Comparison of ENCODE assay signal across 8 cellular contexts in genomic region chrX:16807976-16808542, GRCh38. TPM values are rescaled to one million over a fixed set of nuclear protein-coding genes. Genes with fewer than 3 reads are reported as not detected.
DNase-seq lines count a peak whose midpoint lies in the region; ATAC-seq, FAIRE-seq and TF ChIP-seq lines count a peak whose summit lies in the region.

No MANE protein-coding gene starts in this region.

- ATAC-seq in HG03354 (IDR thresholded peaks at IDR 0.05; ENCODE audit: poor library complexity, severe bottlenecking, unreplicated experiment) = no peak
- ATAC-seq in GM18498 (IDR thresholded peaks at IDR 0.05; ENCODE audit: unreplicated experiment) = no peak

- peak overlapping the region; percentile 18 to 56 (median 30) for H3K4me3 ChIP-seq in breast epithelium

- DNase-seq in ACHN (peak; percentile 12), KBM-7 (peak; percentile 22), breast epithelium (ENCODE audit: low spot score in 2 of 2) (no peak), medulla oblongata (ENCODE audit: extremely low spot score) (peak; percentile 16), D721Med (ENCODE audit: insufficient read length, low spot score) (no peak)
- DNase-seq in stimulated activated CD4-positive, alpha-beta T cell treated with anti-CD3 and anti-CD28 coated beads, Interleukin-4, amount 100 ng/mL, for 4 hours = no peak

- TF ChIP-seq CTCF in breast epithelium (IDR thresholded peaks at IDR 0.05) (no peak), D721Med (IDR thresholded peaks at IDR 0.05; ENCODE audit: insufficient read depth, missing control alignments) (no peak)

- peak overlapping the region; percentile 9 to 30 for H3K27ac ChIP-seq in breast epithelium

- no peak for FAIRE-seq in D721Med (lab: Jason Lieb, UNC)

- no peaks in the 10 kb centered on the region for H3K9me3 ChIP-seq in breast epithelium

- H3K36me3 ChIP-seq in breast epithelium = no peaks in the 10 kb centered on the region

- in situ Hi-C loops in ACHN (cut with HindIII; ENCODE audit: low pct_ligation_motif_present, low pct_unique_long_range_greater_than_20kb, low sequenced_read_pairs) = no loop called here
- in situ Hi-C loops in KBM-7 (cut with MboI; ENCODE audit: low pct_unique_long_range_greater_than_20kb, low sequenced_read_pairs) = no loop called here

- no peak for TF ChIP-seq POLR2A in breast epithelium (IDR thresholded peaks at IDR 0.05)

- H3K4me1 ChIP-seq in breast epithelium = no peaks in the 10 kb centered on the region

- H3K27me3 ChIP-seq in breast epithelium = no peaks in the 10 kb centered on the region

- intact Hi-C loops in breast epithelium (cut with DNase I; ENCODE audit: low total_unique reads) = no loop called here

RNA-seq across cellular contexts. Expression of gene TXLNG, which starts 21.8 kb away (rescaled TPM):
- 10 to 100 TPM; 23.7 to 31.5 (median 25.2) TPM for total RNA-seq in breast epithelium

Comparison
In these comparisons a context has a peak if more than half of its experiments do, and no peak if none do; other contexts are left out.
1. DNase-seq: peak in ACHN (single experiment), KBM-7 (single experiment) and medulla oblongata (single experiment); none in breast epithelium (0 of 2), stimulated activated CD4-positive, alpha-beta T cell treated with anti-CD3 and anti-CD28 coated beads, Interleukin-4, amount 100 ng/mL, for 4 hours (0 of 2) and D721Med (single experiment).